ENCODE assay signal across 7 cellular contexts in genomic region chr22:19717691-19718254, GRCh38. TPM values are rescaled to one million over a fixed set of nuclear protein-coding genes. Genes with fewer than 3 reads are reported as not detected.
DNase-seq lines count a peak whose midpoint lies in the region; ATAC-seq and TF ChIP-seq lines count a peak whose summit lies in the region.

No MANE protein-coding gene starts in this region.

- H3K36me3 ChIP-seq in adipocyte (ENCODE audit: control insufficient read depth, insufficient read depth, low read length, severe bottlenecking), result no peaks in the 10 kb centered on the region
- peaks cover 0 to 9% (median 3%) of the 10 kb centered on the region in 4 donors for H3K36me3 ChIP-seq in upper lobe of left lung

- H3K27ac Mint-ChIP-seq in T-cell, result no peak overlapping the region

- TF ChIP-seq EP300 in upper lobe of left lung (IDR thresholded peaks at IDR 0.05), result no peak

- DNase-seq in HuH-7 (ENCODE audit: low spot score) (peak; percentile 89), T-cell (peak; percentile 58 to 86 (median 76)), adipocyte (ENCODE audit: low read depth) (peak; percentile 89), left cardiac atrium (peak; percentile 78), posterior vena cava (ENCODE audit: low spot score) (peak; percentile 95), upper lobe of left lung (peak; percentile 75 to 97)

- CTCF ChIA-PET in T-cell (lab: Charles Lee), result no interaction called here

- peak overlapping the region in 2 of 4 donors; percentile 24 to 63 for H3K27ac ChIP-seq in upper lobe of left lung

- WGBS in upper lobe of left lung, 2 donors, result 13 to 31% methylated on average over 15 to 34 of the region's 61 CpGs

- TF ChIP-seq POLR2A in upper lobe of left lung (IDR thresholded peaks at IDR 0.05), result no peak

- ATAC-seq in T-cell (replicated peaks in 1 of 4) (peak; percentile 92 to 94 (median 92)), left cardiac atrium (peak; percentile 69 to 74), upper lobe of left lung (ENCODE audit: low FRiP score in 2 of 2) (peak; percentile 82 to 94)

- H3K4me1 Mint-ChIP-seq in T-cell, result peaks cover 9 to 18% (median 10%) of the 10 kb centered on the region in 3 donors

- H3K9me3 ChIP-seq in adipocyte (ENCODE audit: control insufficient read depth, low read length) (no peaks in the 10 kb centered on the region), upper lobe of left lung (no peaks in the 10 kb centered on the region)

- intact Hi-C loops in left cardiac atrium (cut with DNase I) (loop anchor here in 1 of 2 donors (1.0 kb wide), 1 partner anchor 38 kb away; no protein-coding TSS in a partner anchor), posterior vena cava (cut with DNase I) (loop anchor here in 1 of 2 donors (5.0 kb wide), 1 partner anchor 35 kb away; no protein-coding TSS in a partner anchor)

- H3K27me3 ChIP-seq in adipocyte (replicated peaks; ENCODE audit: control insufficient read depth, insufficient read depth, low read length) (peaks cover 11% of the 10 kb centered on the region), upper lobe of left lung (peaks cover 0 to 32% (median 10%) of the 10 kb centered on the region in 4 donors)

- POLR2A ChIA-PET in T-cell (lab: Charles Lee), result no interaction called here

- peak overlapping the region; percentile 58 to 72 (median 69) for H3K4me3 Mint-ChIP-seq in T-cell

- TF ChIP-seq CTCF in GM12873 (IDR thresholded peaks at IDR 0.05; ENCODE audit: insufficient read depth, low read depth, low read length, missing control alignments) (peak; percentile 86), upper lobe of left lung (IDR thresholded peaks at IDR 0.05) (peak; percentile 92 to 99 (median 98))

- H3K36me3 Mint-ChIP-seq in T-cell, result no peaks in the 10 kb centered on the region

- no peaks in the 10 kb centered on the region for H3K9me3 Mint-ChIP-seq in T-cell

- H3K27me3 Mint-ChIP-seq in T-cell, result peaks cover 14 to 62% of the 10 kb centered on the region in 2 donors

- H3K4me3 ChIP-seq in adipocyte (ENCODE audit: low read length) (peak overlapping the region; percentile 77), upper lobe of left lung (peak overlapping the region; percentile 55 to 80 (median 66))

- peak overlapping the region; percentile 76 for H3K9ac ChIP-seq in adipocyte (ENCODE audit: low read length)

- H3K4me1 ChIP-seq in adipocyte (ENCODE audit: control insufficient read depth, insufficient read depth, low read length), result peaks cover 8% of the 10 kb centered on the region
- H3K4me1 ChIP-seq in upper lobe of left lung, result peaks cover 23 to 44% (median 35%) of the 10 kb centered on the region in 4 donors

RNA-seq across cellular contexts. Expression of gene SEPTIN5, which starts 3.5 kb away (rescaled TPM):
- 1 to 10 TPM in 3 of 5 donors, under 1 TPM in 2; 0.33 to 3.2 (median 1.2) TPM for total RNA-seq in T-cell
- total RNA-seq in left cardiac atrium, result 100 to 1,000 TPM; 118 to 127 TPM
- 10 to 100 TPM; 22.9 to 29.8 TPM for total RNA-seq in posterior vena cava
- total RNA-seq in upper lobe of left lung, result 10 to 100 TPM in 5 of 6 donors, 1 to 10 TPM in 1; 6.0 to 30.0 (median 17.1) TPM

RNA-seq across cellular contexts. Expression of gene GP1BB, which starts 5.6 kb away (rescaled TPM):
- total RNA-seq in T-cell (1 to 10 TPM in 1 of 5 donors, under 1 TPM in 4; 0.19 to 2.1 (median 0.36) TPM), left cardiac atrium (not detected), posterior vena cava (under 1 TPM in 1 of 2 donors, not detected in 1; 0.83 TPM), upper lobe of left lung (10 to 100 TPM in 1 of 6 donors, 1 to 10 TPM in 5; 1.5 to 23.7 (median 6.6) TPM)

RNA-seq across cellular contexts. Expression of gene TBX1, which starts 42.8 kb away (rescaled TPM):
- total RNA-seq in T-cell (under 1 TPM in 1 of 5 donors, not detected in 4; 0.20 TPM), left cardiac atrium (1 to 10 TPM in 1 of 2 donors, under 1 TPM in 1; 0.47 to 2.4 TPM), posterior vena cava (1 to 10 TPM; 7.5 to 8.1 TPM), upper lobe of left lung (10 to 100 TPM in 2 of 6 donors, 1 to 10 TPM in 4; 1.0 to 12.2 (median 5.4) TPM)
